16 cellular contexts compared by ENCODE assay signal in genomic region chr7:96253441-96253840, GRCh38.
DNase-seq lines count a peak whose midpoint lies in the region; ATAC-seq, FAIRE-seq and TF ChIP-seq lines count a peak whose summit lies in the region.
"Had no signal": no experiment of that assay in that cellular context is flagged by ENCODE, and none has a peak within 500 bp of the region (broad histone marks: within the 10 kb centered on the region; RNA-seq: fewer than 3 reads in every experiment).

No MANE protein-coding gene starts in this region.

- no peaks in the 10 kb centered on the region for H3K79me2 ChIP-seq in endothelial cell of umbilical vein (ENCODE audit: control insufficient read depth, insufficient read depth, low read length)

- no peak overlapping the region for H3K4me3 Mint-ChIP-seq in MCF 10A (ENCODE audit: unreplicated experiment)
- H3K4me3 Mint-ChIP-seq: CD8-positive, alpha-beta memory T cell had no signal

- H3K27me3 ChIP-seq in breast epithelium (no peaks in the 10 kb centered on the region), endothelial cell of umbilical vein (ENCODE audit: control insufficient read depth in 2 of 2, insufficient read depth in 2 of 2, low read length in 2 of 2) (no peaks in the 10 kb centered on the region)

- no peak for TF ChIP-seq POLR2A in breast epithelium (IDR thresholded peaks at IDR 0.05)
- no peak for TF ChIP-seq POLR2A in endothelial cell of umbilical vein (IDR thresholded peaks at IDR 0.05; ENCODE audit: low read depth, low read length)

- no peak for TF ChIP-seq CTCF in MCF 10A (IDR thresholded peaks at IDR 0.05; ENCODE audit: unreplicated experiment)
- TF ChIP-seq CTCF in breast epithelium (IDR thresholded peaks at IDR 0.05), result no peak
- no peak for TF ChIP-seq CTCF in endothelial cell of umbilical vein (IDR thresholded peaks at IDR 0.05; ENCODE audit: extremely low read depth in 1 of 2, insufficient read depth in 1 of 2, low read depth in 1 of 2, low read length in 2 of 2)

- H3K27ac ChIP-seq in breast epithelium (no peak overlapping the region), endothelial cell of umbilical vein (ENCODE audit: insufficient read depth, low read depth, low read length) (no peak overlapping the region)
- H3K27ac ChIP-seq: 22Rv1, HL-60 had no signal

- peak overlapping the region; percentile 24 for H3K27ac Mint-ChIP-seq in MCF 10A (ENCODE audit: low read depth, unreplicated experiment)
- H3K27ac Mint-ChIP-seq: CD8-positive, alpha-beta memory T cell had no signal

- peaks cover 12% of the 10 kb centered on the region for H3K4me1 Mint-ChIP-seq in MCF 10A (ENCODE audit: insufficient read depth, unreplicated experiment)

- no peak overlapping the region for H3K9ac ChIP-seq in endothelial cell of umbilical vein (replicated peaks; ENCODE audit: extremely low read depth, insufficient read depth, low read length)

- DNase-seq in MCF 10A (ENCODE audit: unreplicated experiment) (no peak), breast epithelium (ENCODE audit: low spot score in 2 of 2) (no peak), endothelial cell of umbilical vein (ENCODE audit: low read depth, low spot score) (peak; percentile 44), midbrain (lab: John Stamatoyannopoulos, UW) (peak; percentile 19), LoVo (ENCODE audit: low spot score) (no peak), DMS79 treated with DMSO at 0.1 percent for 48 hours (lab: John Stamatoyannopoulos, UW) (no peak)
- DNase-seq: CD8-positive, alpha-beta memory T cell; DMS 273 treated with DMSO at 0.1 percent for 48 hours; EL; HCEC 1CT had no signal

- no peak for ATAC-seq in HG03565 (IDR thresholded peaks at IDR 0.05; ENCODE audit: unreplicated experiment)

- dilution Hi-C loops in endothelial cell of umbilical vein (cut with MboI; ENCODE audit: extremely low pct_ligation_motif_present, low sequenced_read_pairs), result no loop called here

- H3K36me3 ChIP-seq in breast epithelium (no peaks in the 10 kb centered on the region), endothelial cell of umbilical vein (ENCODE audit: control insufficient read depth in 2 of 2, extremely low read depth in 1 of 2, insufficient read depth in 2 of 2, low read length in 2 of 2) (no peaks in the 10 kb centered on the region)

- intact Hi-C loops in MCF 10A (cut with micrococcal nuclease), result no loop called here
- intact Hi-C loops in breast epithelium (cut with DNase I; ENCODE audit: low total_unique reads), result no loop called here
- intact Hi-C loops in endothelial cell of umbilical vein (cut with micrococcal nuclease), result no loop called here

- peaks cover 4% of the 10 kb centered on the region for H3K36me3 Mint-ChIP-seq in MCF 10A (ENCODE audit: insufficient read depth, unreplicated experiment)

- H4K20me1 ChIP-seq in endothelial cell of umbilical vein (replicated peaks; ENCODE audit: control insufficient read depth, extremely low read depth, insufficient read depth, low read length), result peaks cover 2% of the 10 kb centered on the region

- H3K4me3 ChIP-seq in breast epithelium, result no peak overlapping the region
- H3K4me3 ChIP-seq in endothelial cell of umbilical vein (replicated peaks in 1 of 3; ENCODE audit: insufficient read depth in 1 of 3, low read depth in 1 of 3, low read length in 3 of 3), result no peak overlapping the region

- peak; percentile 72 for FAIRE-seq in endothelial cell of umbilical vein (lab: Jason Lieb, UNC)
- FAIRE-seq: G401.6, GM12891, GM19239 had no signal

- no peaks in the 10 kb centered on the region for H3K27me3 Mint-ChIP-seq in MCF 10A (ENCODE audit: insufficient read depth, unreplicated experiment)
- H3K27me3 Mint-ChIP-seq: CD8-positive, alpha-beta memory T cell had no signal

- H3K4me1 ChIP-seq in breast epithelium (no peaks in the 10 kb centered on the region), endothelial cell of umbilical vein (ENCODE audit: control insufficient read depth, extremely low read depth, insufficient read depth, low read length) (no peaks in the 10 kb centered on the region)

- no peaks in the 10 kb centered on the region for H3K9me1 ChIP-seq in endothelial cell of umbilical vein (replicated peaks; ENCODE audit: control insufficient read depth, extremely low read depth, insufficient read depth, low read length)

- BruUV-seq in MCF 10A (replicated peaks; lab: Mats Ljungman, UMichigan) (no TSS peak), endothelial cell of umbilical vein (replicated peaks; lab: Mats Ljungman, UMichigan) (no TSS peak)

- peaks cover 13% of the 10 kb centered on the region for H3K9me3 Mint-ChIP-seq in MCF 10A (ENCODE audit: unreplicated experiment)

- H2AFZ ChIP-seq in endothelial cell of umbilical vein (ENCODE audit: low read depth, low read length), result no peak overlapping the region

- no peak overlapping the region for H3K4me2 ChIP-seq in endothelial cell of umbilical vein (ENCODE audit: insufficient read depth, low read length)

- CTCF ChIA-PET in MCF 10A (lab: Yijun Ruan, JAX) (no interaction called here), endothelial cell of umbilical vein (lab: Charles Lee) (no interaction called here)

- H3K9me3 ChIP-seq in breast epithelium, result peaks cover 0 to 4% of the 10 kb centered on the region in 2 donors
- no peaks in the 10 kb centered on the region for H3K9me3 ChIP-seq in endothelial cell of umbilical vein (replicated peaks; ENCODE audit: control insufficient read depth, insufficient read depth, low read length)

- POLR2A ChIA-PET in MCF 10A (lab: Yijun Ruan, JAX) (no interaction called here), endothelial cell of umbilical vein (lab: Charles Lee) (no interaction called here)

TF ChIP-seq in endothelial cell of umbilical vein, 7 proteins besides CTCF, POLR2A, EP300 and RAD21:
- TF ChIP-seq MYC (IDR thresholded peaks at IDR 0.05; ENCODE audit: low read depth, low read length), result no peak
- no peak for TF ChIP-seq POLR2AphosphoS5 (IDR thresholded peaks at IDR 0.05; ENCODE audit: insufficient read depth, low read depth, low read length)
- no peak for TF ChIP-seq MAX (IDR thresholded peaks at IDR 0.05; ENCODE audit: insufficient read depth, insufficient read length)
- TF ChIP-seq FOS (IDR thresholded peaks at IDR 0.05; ENCODE audit: borderline replicate concordance, insufficient read depth, low read length), result no peak
- TF ChIP-seq EZH2 (IDR thresholded peaks at IDR 0.05; ENCODE audit: borderline replicate concordance, low read depth, low read length, severe bottlenecking), result no peak
- no peak for TF ChIP-seq GATA2 (IDR thresholded peaks at IDR 0.05; ENCODE audit: insufficient read depth, insufficient read length, low read depth, low read length)
- no peak for TF ChIP-seq JUN (IDR thresholded peaks at IDR 0.05; ENCODE audit: borderline replicate concordance, insufficient read depth, insufficient read length, low read depth)

Comparison
In these comparisons a context has a peak if more than half of its experiments do, and no peak if none do; other contexts are left out.
1. DNase-seq: peak in endothelial cell of umbilical vein (single experiment) and midbrain (single experiment); none in MCF 10A (single experiment), breast epithelium (0 of 2), LoVo (single experiment) and DMS79 treated with DMSO at 0.1 percent for 48 hours (single experiment).